In genomic region chr1:24349891-24350290, GRCh38 we compare ENCODE assay signal across 21 cellular contexts. TPM values are rescaled to one million over a fixed set of nuclear protein-coding genes. Genes with fewer than 3 reads are reported as not detected.
DNase-seq lines count a peak whose midpoint lies in the region; ATAC-seq, FAIRE-seq and TF ChIP-seq lines count a peak whose summit lies in the region.
"Had no signal": no experiment of that assay in that cellular context is flagged by ENCODE, and none has a peak within 500 bp of the region (broad histone marks: within the 10 kb centered on the region; RNA-seq: fewer than 3 reads in every experiment).

No MANE protein-coding gene starts in this region.

- intact Hi-C loops in activated naive CD4-positive, alpha-beta T cell treated with anti-CD3 and anti-CD28 coated beads for 36 hours (cut with micrococcal nuclease): loop anchor here (1.0 to 2.0 kb wide), 3 partner anchors 34 to 73 kb away; no protein-coding TSS in a partner anchor
- intact Hi-C loops in kidney (cut with DNase I): no loop called here

- no peaks in the 10 kb centered on the region for H3K9me3 ChIP-seq in kidney (ENCODE audit: control insufficient read depth in 1 of 2, low read length in 2 of 2)
- H3K9me3 ChIP-seq: adrenal gland had no signal

- ATAC-seq in stimulated activated naive CD8-positive, alpha-beta T cell treated with anti-CD3 and anti-CD28 coated beads, Interleukin-15, amount 100 ng/mL, for 72 hours: peak; percentile 45
- no peak for ATAC-seq in GM19328 (IDR thresholded peaks at IDR 0.05; ENCODE audit: unreplicated experiment)
- ATAC-seq: CD8-positive, alpha-beta T cell had no signal

- peak overlapping the region; percentile 73 for H3K27ac Mint-ChIP-seq in activated naive CD4-positive, alpha-beta T cell treated with anti-CD3 and anti-CD28 coated beads for 36 hours
- no peak overlapping the region for H3K27ac Mint-ChIP-seq in activated naive CD4-positive, alpha-beta T cell treated with anti-CD3 and anti-CD28 coated beads, Interleukin-2, amount 10 ng/mL, durations not matched to agents 7 days and 5 days
- H3K27ac Mint-ChIP-seq in stimulated activated naive CD8-positive, alpha-beta T cell treated with anti-CD3 and anti-CD28 coated beads, Interleukin-15, amount 100 ng/mL, for 72 hours: no peak overlapping the region
- H3K27ac Mint-ChIP-seq: CD8-positive, alpha-beta T cell; nephron had no signal

- H3K9ac ChIP-seq in kidney (ENCODE audit: low read length in 2 of 2): no peak overlapping the region

- CTCF ChIA-PET in activated naive CD4-positive, alpha-beta T cell treated with anti-CD3 and anti-CD28 coated beads for 36 hours (lab: Charles Lee): no interaction called here
- CTCF ChIA-PET in activated naive CD4-positive, alpha-beta T cell treated with anti-CD3 and anti-CD28 coated beads, Interleukin-2, amount 10 ng/mL, durations not matched to agents 7 days and 5 days (lab: Charles Lee): interaction anchor here (3.4 kb wide), 1 partner anchor 42 kb away, joined by 16 read pairs; no protein-coding TSS in a partner anchor

- H3K4me1 Mint-ChIP-seq in activated naive CD4-positive, alpha-beta T cell treated with anti-CD3 and anti-CD28 coated beads for 36 hours (ENCODE audit: low read depth): peaks cover 40% of the 10 kb centered on the region
- peaks cover 26% of the 10 kb centered on the region for H3K4me1 Mint-ChIP-seq in activated naive CD4-positive, alpha-beta T cell treated with anti-CD3 and anti-CD28 coated beads, Interleukin-2, amount 10 ng/mL, durations not matched to agents 7 days and 5 days
- peaks cover 41% of the 10 kb centered on the region for H3K4me1 Mint-ChIP-seq in stimulated activated naive CD8-positive, alpha-beta T cell treated with anti-CD3 and anti-CD28 coated beads, Interleukin-15, amount 100 ng/mL, for 72 hours
- H3K4me1 Mint-ChIP-seq: nephron had no signal

- no peaks in the 10 kb centered on the region for H3K9me3 Mint-ChIP-seq in activated naive CD4-positive, alpha-beta T cell treated with anti-CD3 and anti-CD28 coated beads for 36 hours
- H3K9me3 Mint-ChIP-seq in activated naive CD4-positive, alpha-beta T cell treated with anti-CD3 and anti-CD28 coated beads, Interleukin-2, amount 10 ng/mL, durations not matched to agents 7 days and 5 days: no peaks in the 10 kb centered on the region
- no peaks in the 10 kb centered on the region for H3K9me3 Mint-ChIP-seq in stimulated activated naive CD8-positive, alpha-beta T cell treated with anti-CD3 and anti-CD28 coated beads, Interleukin-15, amount 100 ng/mL, for 72 hours
- H3K9me3 Mint-ChIP-seq: CD8-positive, alpha-beta T cell; nephron had no signal

- H3K36me3 Mint-ChIP-seq in activated naive CD4-positive, alpha-beta T cell treated with anti-CD3 and anti-CD28 coated beads for 36 hours (ENCODE audit: low read depth): no peaks in the 10 kb centered on the region
- H3K36me3 Mint-ChIP-seq in activated naive CD4-positive, alpha-beta T cell treated with anti-CD3 and anti-CD28 coated beads, Interleukin-2, amount 10 ng/mL, durations not matched to agents 7 days and 5 days: no peaks in the 10 kb centered on the region
- H3K36me3 Mint-ChIP-seq: CD8-positive, alpha-beta T cell had no signal

- no peaks in the 10 kb centered on the region for H3K27me3 Mint-ChIP-seq in activated naive CD4-positive, alpha-beta T cell treated with anti-CD3 and anti-CD28 coated beads for 36 hours (ENCODE audit: low read depth)
- H3K27me3 Mint-ChIP-seq in activated naive CD4-positive, alpha-beta T cell treated with anti-CD3 and anti-CD28 coated beads, Interleukin-2, amount 10 ng/mL, durations not matched to agents 7 days and 5 days: peaks cover 38% of the 10 kb centered on the region
- H3K27me3 Mint-ChIP-seq in stimulated activated naive CD8-positive, alpha-beta T cell treated with anti-CD3 and anti-CD28 coated beads, Interleukin-15, amount 100 ng/mL, for 72 hours: peaks cover 29% of the 10 kb centered on the region

- DNase-seq in activated naive CD4-positive, alpha-beta T cell treated with anti-CD3 and anti-CD28 coated beads for 36 hours: peak; percentile 63
- no peak for DNase-seq in activated naive CD4-positive, alpha-beta T cell treated with anti-CD3 and anti-CD28 coated beads, Interleukin-2, amount 10 ng/mL, durations not matched to agents 7 days and 5 days
- peak; percentile 36 for DNase-seq in activated naive CD4-positive, alpha-beta T cell treated with anti-CD3 and anti-CD28 coated beads, Interleukin-2, amount 50 U/mL, for 16 hours
- DNase-seq in kidney: peak; percentile 3
- DNase-seq in stimulated activated naive CD8-positive, alpha-beta T cell treated with anti-CD3 and anti-CD28 coated beads, Interleukin-15, amount 100 ng/mL, for 72 hours: no peak
- DNase-seq in NCI-H2107 treated with DMSO at 0.1 percent for 48 hours (lab: John Stamatoyannopoulos, UW; ENCODE audit: unreplicated experiment): no peak
- DNase-seq in pons (ENCODE audit: low spot score): no peak
- DNase-seq: adrenal gland; CD8-positive, alpha-beta T cell; central memory CD4-positive, alpha-beta T cell; DMS79 treated with DMSO at 0.1 percent for 48 hours; effector memory CD4-positive, alpha-beta T cell; mesendoderm; NCI-H1092 treated with DMSO at 0.1 percent for 48 hours; NCI-H2171 had no signal

- no peak for TF ChIP-seq CTCF in kidney (IDR thresholded peaks at IDR 0.05; ENCODE audit: borderline replicate concordance, extremely low read depth, insufficient read depth)

- no peak overlapping the region for H3K27ac ChIP-seq in kidney (ENCODE audit: low read depth in 2 of 2, low read length in 2 of 2)
- H3K27ac ChIP-seq: adrenal gland, hepatocyte had no signal

- H3K4me3 Mint-ChIP-seq in activated naive CD4-positive, alpha-beta T cell treated with anti-CD3 and anti-CD28 coated beads for 36 hours: no peak overlapping the region
- no peak overlapping the region for H3K4me3 Mint-ChIP-seq in activated naive CD4-positive, alpha-beta T cell treated with anti-CD3 and anti-CD28 coated beads, Interleukin-2, amount 10 ng/mL, durations not matched to agents 7 days and 5 days
- H3K4me3 Mint-ChIP-seq in stimulated activated naive CD8-positive, alpha-beta T cell treated with anti-CD3 and anti-CD28 coated beads, Interleukin-15, amount 100 ng/mL, for 72 hours: peak overlapping the region in 1 of 2 donors; percentile 54
- H3K4me3 Mint-ChIP-seq: CD8-positive, alpha-beta T cell; nephron had no signal

- FAIRE-seq in kidney (lab: Jason Lieb, UNC): no peak
- FAIRE-seq: GM18507 had no signal

- H3K36me3 ChIP-seq in kidney (ENCODE audit: control insufficient read depth in 1 of 2, insufficient read depth in 2 of 2, low read length in 2 of 2): no peaks in the 10 kb centered on the region
- H3K36me3 ChIP-seq: adrenal gland had no signal

- no peak overlapping the region for H3K4me3 ChIP-seq in kidney (ENCODE audit: low read length in 2 of 2)
- H3K4me3 ChIP-seq: adrenal gland, hepatocyte had no signal

- H3K4me1 ChIP-seq in kidney (ENCODE audit: control insufficient read depth in 1 of 2, insufficient read depth in 1 of 2, low read depth in 1 of 2, low read length in 2 of 2): no peaks in the 10 kb centered on the region
- H3K4me1 ChIP-seq: adrenal gland had no signal

RNA-seq across cellular contexts. Expression of gene GRHL3, which starts 30.7 kb away (rescaled TPM):
- under 1 TPM; 0.26 to 0.52 TPM for total RNA-seq in activated naive CD4-positive, alpha-beta T cell treated with anti-CD3 and anti-CD28 coated beads for 36 hours
- 1.7 TPM for total RNA-seq in kidney
- polyA plus RNA-seq in kidney (ENCODE audit: insufficient read depth, low read depth, low replicate concordance): 0.32 TPM
- total RNA-seq: CD8-positive, alpha-beta T cell; pulmonary artery endothelial cell; SK-MEL-5 had no signal

Comparison
In these comparisons a context has a peak if more than half of its experiments do, and no peak if none do; other contexts are left out.
1. DNase-seq: peak in activated naive CD4-positive, alpha-beta T cell treated with anti-CD3 and anti-CD28 coated beads for 36 hours (single experiment), activated naive CD4-positive, alpha-beta T cell treated with anti-CD3 and anti-CD28 coated beads, Interleukin-2, amount 50 U/mL, for 16 hours (single experiment) and kidney (single experiment); none in activated naive CD4-positive, alpha-beta T cell treated with anti-CD3 and anti-CD28 coated beads, Interleukin-2, amount 10 ng/mL, durations not matched to agents 7 days and 5 days (single experiment), stimulated activated naive CD8-positive, alpha-beta T cell treated with anti-CD3 and anti-CD28 coated beads, Interleukin-15, amount 100 ng/mL, for 72 hours (0 of 2), NCI-H2107 treated with DMSO at 0.1 percent for 48 hours (single experiment) and pons (single experiment).